ENCODE assay signal across 20 cellular contexts in the genomic region with DNA sequence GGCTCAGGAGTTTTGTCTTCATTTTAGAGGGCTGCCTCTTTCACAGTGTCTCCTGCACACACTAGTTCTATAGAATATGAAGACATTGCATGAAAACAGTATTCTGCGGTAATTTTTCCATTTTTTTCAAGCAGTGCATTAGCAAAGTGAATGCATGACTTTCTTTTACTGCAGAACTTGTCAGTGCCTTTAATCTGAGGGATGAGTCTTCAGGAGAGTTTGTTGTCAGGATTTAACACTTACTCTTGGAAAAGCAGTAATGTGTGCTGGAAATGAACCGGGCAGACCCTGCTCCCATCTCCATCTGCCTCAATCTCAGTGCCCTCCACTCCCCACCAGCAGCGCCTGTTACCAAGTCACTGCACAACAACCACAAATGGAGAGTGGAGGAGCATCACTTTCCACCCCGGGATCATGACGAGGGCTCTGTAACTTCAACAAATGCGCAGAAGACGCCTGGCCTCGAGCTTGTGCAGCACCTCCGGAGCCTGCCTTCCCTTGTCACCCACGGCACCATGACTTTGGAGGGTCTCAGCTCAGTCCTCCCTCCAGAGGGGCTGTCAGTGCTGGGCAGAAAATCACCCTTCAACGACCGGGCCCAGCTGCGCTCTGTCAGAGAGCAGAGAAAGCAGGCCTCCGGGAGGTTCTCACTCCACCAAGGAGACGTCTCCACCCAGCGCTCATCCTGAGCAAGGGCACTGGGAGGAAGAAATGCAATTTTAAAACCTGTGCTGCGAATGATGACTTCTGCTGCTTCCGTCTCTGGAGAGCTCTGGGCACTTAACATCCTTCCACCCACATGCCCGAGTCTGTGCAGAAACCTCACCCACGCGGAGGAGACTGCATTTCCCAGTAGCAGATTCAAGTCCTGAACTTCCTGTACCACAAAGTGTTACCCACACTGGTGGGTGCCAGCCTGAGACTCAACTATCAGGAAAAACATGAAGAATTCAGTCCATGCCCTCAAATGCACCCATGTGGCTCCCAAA.
DNase-seq lines count a peak whose midpoint lies in the region; ATAC-seq and TF ChIP-seq lines count a peak whose summit lies in the region.
"Had no signal": no experiment of that assay in that cellular context is flagged by ENCODE, and none has a peak within 500 bp of the region (broad histone marks: within the 10 kb centered on the region; RNA-seq: fewer than 3 reads in every experiment).

No MANE protein-coding gene starts in this region.

- TF ChIP-seq POLR2A in GM18505 (IDR thresholded peaks at IDR 0.05; ENCODE audit: borderline replicate concordance, extremely low read depth, insufficient read depth, insufficient read length): no peak

- intact Hi-C loops in activated naive CD4-positive, alpha-beta T cell treated with anti-CD3 and anti-CD28 coated beads for 36 hours (cut with micrococcal nuclease): loop anchor here (1.0 kb wide), 1 partner anchor 105 kb away; no protein-coding TSS in a partner anchor
- intact Hi-C loops in head of caudate nucleus (cut with DNase I): no loop called here

- peak; percentile 25 for DNase-seq in activated naive CD4-positive, alpha-beta T cell treated with anti-CD3 and anti-CD28 coated beads for 36 hours
- no peak for DNase-seq in activated naive CD4-positive, alpha-beta T cell treated with anti-CD3 and anti-CD28 coated beads, Interleukin-2, amount 10 ng/mL, durations not matched to agents 7 days and 5 days
- no peak for DNase-seq in activated T-cell treated with anti-CD3 and anti-CD28 coated beads, Interleukin-2, amount 50 U/mL, for 72 hours
- DNase-seq in head of caudate nucleus: peak in 22 of 42 donors; percentile 10 to 68 (median 33)
- DNase-seq in stimulated activated effector memory CD8-positive, alpha-beta T cell treated with anti-CD3 and anti-CD28 coated beads, Interleukin-12 subunit alpha, Interleukin-12 subunit beta, amount 100 ng/mL, for 72 hours (ENCODE audit: low spot score in 2 of 2): no peak
- DNase-seq in NCI-H2029 treated with DMSO at 0.1 percent for 48 hours (lab: John Stamatoyannopoulos, UW): no peak
- DNase-seq in NOMO-1 treated with DMSO at 0.1 percent for 48 hours (lab: John Stamatoyannopoulos, UW; ENCODE audit: unreplicated experiment): no peak
- DNase-seq: CD8-positive, alpha-beta memory T cell; DMS79 treated with DMSO at 0.1 percent for 48 hours; kidney glomerular epithelial cell; NCI-H1417; NCI-H2171; stimulated activated CD4-positive, alpha-beta T cell treated with anti-CD3 and anti-CD28 coated beads, Interleukin-12 subunit alpha, Interleukin-12 subunit beta, amount 100 ng/mL, for 4 hours; stimulated activated naive CD4-positive, alpha-beta T cell treated with Interleukin-2 at 50 U/mL for 16 hours; T1000; uterus had no signal

- peaks cover 10% of the 10 kb centered on the region for H3K9me3 Mint-ChIP-seq in activated naive CD4-positive, alpha-beta T cell treated with anti-CD3 and anti-CD28 coated beads for 36 hours
- H3K9me3 Mint-ChIP-seq in activated naive CD4-positive, alpha-beta T cell treated with anti-CD3 and anti-CD28 coated beads, Interleukin-2, amount 10 ng/mL, durations not matched to agents 7 days and 5 days: no peaks in the 10 kb centered on the region
- H3K9me3 Mint-ChIP-seq in activated T-cell treated with anti-CD3 and anti-CD28 coated beads, Interleukin-2, amount 50 U/mL, for 72 hours: peaks cover 4 to 7% of the 10 kb centered on the region in 2 donors
- peaks cover 5% of the 10 kb centered on the region for H3K9me3 Mint-ChIP-seq in stimulated activated effector memory CD8-positive, alpha-beta T cell treated with anti-CD3 and anti-CD28 coated beads, Interleukin-12 subunit alpha, Interleukin-12 subunit beta, amount 100 ng/mL, for 72 hours
- H3K9me3 Mint-ChIP-seq: nephron had no signal

- peak; percentile 11 to 25 for ATAC-seq in activated T-cell treated with anti-CD3 and anti-CD28 coated beads, Interleukin-2, amount 50 U/mL, for 72 hours (replicated peaks in 1 of 2)
- ATAC-seq in stimulated activated effector memory CD8-positive, alpha-beta T cell treated with anti-CD3 and anti-CD28 coated beads, Interleukin-12 subunit alpha, Interleukin-12 subunit beta, amount 100 ng/mL, for 72 hours: no peak
- no peak for ATAC-seq in GM18505 (IDR thresholded peaks at IDR 0.05; ENCODE audit: unreplicated experiment)
- ATAC-seq: GM23338 had no signal

- no peaks in the 10 kb centered on the region for H3K27me3 Mint-ChIP-seq in activated naive CD4-positive, alpha-beta T cell treated with anti-CD3 and anti-CD28 coated beads for 36 hours (ENCODE audit: low read depth)
- peaks cover 10% of the 10 kb centered on the region for H3K27me3 Mint-ChIP-seq in activated naive CD4-positive, alpha-beta T cell treated with anti-CD3 and anti-CD28 coated beads, Interleukin-2, amount 10 ng/mL, durations not matched to agents 7 days and 5 days
- peaks cover 8% of the 10 kb centered on the region for H3K27me3 Mint-ChIP-seq in activated T-cell treated with anti-CD3 and anti-CD28 coated beads, Interleukin-2, amount 50 U/mL, for 72 hours (ENCODE audit: low read depth)

- H3K4me1 Mint-ChIP-seq in activated naive CD4-positive, alpha-beta T cell treated with anti-CD3 and anti-CD28 coated beads for 36 hours (ENCODE audit: low read depth): peaks cover 28% of the 10 kb centered on the region
- H3K4me1 Mint-ChIP-seq in activated naive CD4-positive, alpha-beta T cell treated with anti-CD3 and anti-CD28 coated beads, Interleukin-2, amount 10 ng/mL, durations not matched to agents 7 days and 5 days: peaks cover 5% of the 10 kb centered on the region
- H3K4me1 Mint-ChIP-seq in activated T-cell treated with anti-CD3 and anti-CD28 coated beads, Interleukin-2, amount 50 U/mL, for 72 hours (ENCODE audit: low read depth): peaks cover 35% of the 10 kb centered on the region
- peaks cover 24% of the 10 kb centered on the region for H3K4me1 Mint-ChIP-seq in stimulated activated effector memory CD8-positive, alpha-beta T cell treated with anti-CD3 and anti-CD28 coated beads, Interleukin-12 subunit alpha, Interleukin-12 subunit beta, amount 100 ng/mL, for 72 hours
- H3K4me1 Mint-ChIP-seq: CD8-positive, alpha-beta memory T cell; GM23338; memory B cell; nephron had no signal

- no peaks in the 10 kb centered on the region for H3K36me3 Mint-ChIP-seq in activated naive CD4-positive, alpha-beta T cell treated with anti-CD3 and anti-CD28 coated beads for 36 hours (ENCODE audit: low read depth)
- no peaks in the 10 kb centered on the region for H3K36me3 Mint-ChIP-seq in activated naive CD4-positive, alpha-beta T cell treated with anti-CD3 and anti-CD28 coated beads, Interleukin-2, amount 10 ng/mL, durations not matched to agents 7 days and 5 days
- H3K36me3 Mint-ChIP-seq in activated T-cell treated with anti-CD3 and anti-CD28 coated beads, Interleukin-2, amount 50 U/mL, for 72 hours (ENCODE audit: insufficient read depth in 2 of 2): peaks cover 6% of the 10 kb centered on the region in 2 donors
- no peaks in the 10 kb centered on the region for H3K36me3 Mint-ChIP-seq in stimulated activated effector memory CD8-positive, alpha-beta T cell treated with anti-CD3 and anti-CD28 coated beads, Interleukin-12 subunit alpha, Interleukin-12 subunit beta, amount 100 ng/mL, for 72 hours
- H3K36me3 Mint-ChIP-seq: CD8-positive, alpha-beta memory T cell; memory B cell had no signal

- H3K27ac Mint-ChIP-seq in activated naive CD4-positive, alpha-beta T cell treated with anti-CD3 and anti-CD28 coated beads for 36 hours: no peak overlapping the region
- no peak overlapping the region for H3K27ac Mint-ChIP-seq in activated naive CD4-positive, alpha-beta T cell treated with anti-CD3 and anti-CD28 coated beads, Interleukin-2, amount 10 ng/mL, durations not matched to agents 7 days and 5 days
- no peak overlapping the region for H3K27ac Mint-ChIP-seq in activated T-cell treated with anti-CD3 and anti-CD28 coated beads, Interleukin-2, amount 50 U/mL, for 72 hours
- H3K27ac Mint-ChIP-seq in stimulated activated effector memory CD8-positive, alpha-beta T cell treated with anti-CD3 and anti-CD28 coated beads, Interleukin-12 subunit alpha, Interleukin-12 subunit beta, amount 100 ng/mL, for 72 hours: no peak overlapping the region
- H3K27ac Mint-ChIP-seq: CD8-positive, alpha-beta memory T cell; GM23338; memory B cell; nephron had no signal

- CTCF ChIA-PET in activated naive CD4-positive, alpha-beta T cell treated with anti-CD3 and anti-CD28 coated beads for 36 hours (lab: Charles Lee): interaction anchor here (0.9 to 1.3 kb wide), 2 partner anchors 93 to 104 kb away, joined by 3 to 5 read pairs; no protein-coding TSS in a partner anchor
- CTCF ChIA-PET in activated naive CD4-positive, alpha-beta T cell treated with anti-CD3 and anti-CD28 coated beads, Interleukin-2, amount 10 ng/mL, durations not matched to agents 7 days and 5 days (lab: Charles Lee): interaction anchor here (2.1 kb wide), 1 partner anchor 104 kb away, joined by 10 read pairs; no protein-coding TSS in a partner anchor

- H3K4me3 Mint-ChIP-seq in activated naive CD4-positive, alpha-beta T cell treated with anti-CD3 and anti-CD28 coated beads for 36 hours: no peak overlapping the region
- no peak overlapping the region for H3K4me3 Mint-ChIP-seq in activated naive CD4-positive, alpha-beta T cell treated with anti-CD3 and anti-CD28 coated beads, Interleukin-2, amount 10 ng/mL, durations not matched to agents 7 days and 5 days
- peak overlapping the region; percentile 15 to 32 for H3K4me3 Mint-ChIP-seq in activated T-cell treated with anti-CD3 and anti-CD28 coated beads, Interleukin-2, amount 50 U/mL, for 72 hours
- peak overlapping the region; percentile 11 for H3K4me3 Mint-ChIP-seq in stimulated activated effector memory CD8-positive, alpha-beta T cell treated with anti-CD3 and anti-CD28 coated beads, Interleukin-12 subunit alpha, Interleukin-12 subunit beta, amount 100 ng/mL, for 72 hours
- H3K4me3 Mint-ChIP-seq: CD8-positive, alpha-beta memory T cell; GM23338; memory B cell; nephron had no signal

Comparison
In these comparisons a context has a peak if more than half of its experiments do, and no peak if none do; other contexts are left out.
1. DNase-seq: peak in activated naive CD4-positive, alpha-beta T cell treated with anti-CD3 and anti-CD28 coated beads for 36 hours (single experiment) and head of caudate nucleus (22 of 42); none in activated naive CD4-positive, alpha-beta T cell treated with anti-CD3 and anti-CD28 coated beads, Interleukin-2, amount 10 ng/mL, durations not matched to agents 7 days and 5 days (single experiment), activated T-cell treated with anti-CD3 and anti-CD28 coated beads, Interleukin-2, amount 50 U/mL, for 72 hours (0 of 2), stimulated activated effector memory CD8-positive, alpha-beta T cell treated with anti-CD3 and anti-CD28 coated beads, Interleukin-12 subunit alpha, Interleukin-12 subunit beta, amount 100 ng/mL, for 72 hours (0 of 2), NCI-H2029 treated with DMSO at 0.1 percent for 48 hours (single experiment) and NOMO-1 treated with DMSO at 0.1 percent for 48 hours (single experiment).
2. H3K4me3 Mint-ChIP-seq: peak in activated T-cell treated with anti-CD3 and anti-CD28 coated beads, Interleukin-2, amount 50 U/mL, for 72 hours (2 of 2) and stimulated activated effector memory CD8-positive, alpha-beta T cell treated with anti-CD3 and anti-CD28 coated beads, Interleukin-12 subunit alpha, Interleukin-12 subunit beta, amount 100 ng/mL, for 72 hours (single experiment); none in activated naive CD4-positive, alpha-beta T cell treated with anti-CD3 and anti-CD28 coated beads for 36 hours (single experiment) and activated naive CD4-positive, alpha-beta T cell treated with anti-CD3 and anti-CD28 coated beads, Interleukin-2, amount 10 ng/mL, durations not matched to agents 7 days and 5 days (single experiment).
3. ATAC-seq: peak in activated T-cell treated with anti-CD3 and anti-CD28 coated beads, Interleukin-2, amount 50 U/mL, for 72 hours (2 of 2); none in stimulated activated effector memory CD8-positive, alpha-beta T cell treated with anti-CD3 and anti-CD28 coated beads, Interleukin-12 subunit alpha, Interleukin-12 subunit beta, amount 100 ng/mL, for 72 hours (single experiment) and GM18505 (single experiment).